Comparison of ENCODE assay signal across 1 cellular context in genomic region chr6:89954721-89955148, GRCh38.
TF ChIP-seq lines count a peak whose summit lies in the region.

No MANE protein-coding gene starts in this region.

TF ChIP-seq in IMR-90, 13 proteins besides CTCF, POLR2A, EP300 and RAD21:
- TF ChIP-seq MXI1 (IDR thresholded peaks at IDR 0.05; ENCODE audit: borderline replicate concordance, low read depth, low read length) (no peak), NFE2L2 (IDR thresholded peaks at IDR 0.05; ENCODE audit: low read depth, low read length) (no peak), FOS (IDR thresholded peaks at IDR 0.05; ENCODE audit: low read depth, low read length) (no peak), MAZ (IDR thresholded peaks at IDR 0.05; ENCODE audit: borderline replicate concordance, low read depth, low read length) (no peak), USF2 (IDR thresholded peaks at IDR 0.05; ENCODE audit: low read depth, low read length) (no peak), MAFK (IDR thresholded peaks at IDR 0.05; ENCODE audit: low read depth, low read length) (no peak), RFX5 (IDR thresholded peaks at IDR 0.05; ENCODE audit: low read depth, low read length) (no peak), CHD1 (IDR thresholded peaks at IDR 0.05; ENCODE audit: low read depth, low read length) (no peak), BHLHE40 (IDR thresholded peaks at IDR 0.05; ENCODE audit: low read depth, low read length) (no peak), RCOR1 (IDR thresholded peaks at IDR 0.05; ENCODE audit: insufficient replicate concordance, low read length) (no peak)
